7 cellular contexts compared by ENCODE assay signal in genomic region chr7:149774237-149775175, GRCh38. TPM values are rescaled to one million over a fixed set of nuclear protein-coding genes. Genes with fewer than 3 reads are reported as not detected.
DNase-seq lines count a peak whose midpoint lies in the region; ATAC-seq and TF ChIP-seq lines count a peak whose summit lies in the region.

No MANE protein-coding gene starts in this region.

- H3K4me3 ChIP-seq in ovary = peak overlapping the region; percentile 52

- no peak for TF ChIP-seq POLR2A in ovary (IDR thresholded peaks at IDR 0.05)

- DNase-seq in ELF-1 (ENCODE audit: low read depth, low spot score) (peak; percentile 61), NCI-H69 (lab: John Stamatoyannopoulos, UW) (peak; percentile 68), ovary (peak in 4 of 5 donors; percentile 25 to 57 (median 44)), posterior vena cava (ENCODE audit: low spot score) (no peak)

- H3K36me3 ChIP-seq in ovary = no peaks in the 10 kb centered on the region

- 17 to 24% (median 22%) methylated on average over 27 of the region's 27 CpGs for WGBS in ovary, 3 donors

- H3K27me3 ChIP-seq in ovary = no peaks in the 10 kb centered on the region

- H3K27ac ChIP-seq in ovary = peak overlapping the region in 1 of 2 donors; percentile 67

- ATAC-seq in esophagus mucosa = peak; percentile 64
- ATAC-seq in GM18502 (IDR thresholded peaks at IDR 0.05; ENCODE audit: poor library complexity, unreplicated experiment) = no peak
- ATAC-seq in GM21737 (IDR thresholded peaks at IDR 0.05; ENCODE audit: unreplicated experiment) = no peak

- no peak for TF ChIP-seq EP300 in ovary (IDR thresholded peaks at IDR 0.05)

- peaks cover 7% of the 10 kb centered on the region for H3K4me1 ChIP-seq in ovary (ENCODE audit: insufficient read depth)

- TF ChIP-seq CTCF in ovary (IDR thresholded peaks at IDR 0.05) = no peak

- no peaks in the 10 kb centered on the region for H3K9me3 ChIP-seq in ovary

- intact Hi-C loops in ovary (cut with DNase I) = no loop called here
- intact Hi-C loops in posterior vena cava (cut with DNase I) = no loop called here

RNA-seq across cellular contexts. Expression of gene ZNF467, which starts 1.1 kb away (rescaled TPM):
- total RNA-seq in esophagus mucosa = 3.6 TPM
- 10 to 100 TPM in 5 of 7 donors, 1 to 10 TPM in 2; 4.2 to 23.7 (median 12.3) TPM for total RNA-seq in ovary
- polyA plus RNA-seq in ovary = 1 to 10 TPM; 2.3 to 4.6 TPM
- total RNA-seq in posterior vena cava = 10 to 100 TPM; 10.9 to 12.0 TPM
